17 cellular contexts compared by ENCODE assay signal in the genomic region with DNA sequence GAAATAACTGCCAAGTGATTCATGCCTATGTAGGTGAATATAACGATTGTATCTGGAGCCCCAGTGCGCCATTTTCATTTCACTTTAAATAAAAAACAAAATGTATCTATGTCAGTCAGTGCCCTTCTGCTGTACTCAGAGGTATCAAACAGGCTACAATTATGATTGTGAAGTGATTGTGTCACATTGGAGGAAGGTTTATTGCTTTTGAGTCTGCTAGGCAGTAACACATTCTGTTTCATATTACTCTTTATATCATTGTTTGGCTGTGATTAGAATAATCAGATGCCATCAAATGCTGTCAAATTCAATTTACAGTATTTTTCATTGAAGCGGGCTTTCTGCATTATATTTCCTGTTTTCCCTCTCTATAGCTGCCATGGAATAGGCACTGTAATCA.
"Had no signal": no experiment of that assay in that cellular context is flagged by ENCODE, and none has a peak within 500 bp of the region (broad histone marks: within the 10 kb centered on the region; RNA-seq: fewer than 3 reads in every experiment).

No MANE protein-coding gene starts in this region.

- H3K27ac ChIP-seq: coronary artery, dorsolateral prefrontal cortex, esophagus muscularis mucosa, foreskin keratinocyte, gastroesophageal sphincter, heart right ventricle, left lung, lower lobe of right lung had no signal

- H3K4me3 ChIP-seq: coronary artery, dorsolateral prefrontal cortex, esophagus muscularis mucosa, gastroesophageal sphincter, heart right ventricle, left lung, lower lobe of right lung, mucosa of descending colon had no signal

- H3K27me3 ChIP-seq: esophagus muscularis mucosa, foreskin keratinocyte, gastroesophageal sphincter, heart right ventricle, left lung had no signal

- H3K36me3 ChIP-seq: esophagus muscularis mucosa, gastroesophageal sphincter, heart right ventricle, left lung, lower lobe of right lung had no signal

- H3K9me3 ChIP-seq: esophagus muscularis mucosa, lower lobe of right lung, mucosa of descending colon had no signal

- DNase-seq: dermis blood vessel endothelial cell; dorsolateral prefrontal cortex; effector CD4-positive, alpha-beta T cell; effector memory CD4-positive, alpha-beta T cell; foreskin keratinocyte; heart right ventricle; hippocampal formation; left cardiac atrium; left lung; left ventricle myocardium superior; lower lobe of right lung; mesenchymal stem cell; mucosa of descending colon; naive B cell had no signal
